ENCODE assay signal across 11 cellular contexts in the genomic region with DNA sequence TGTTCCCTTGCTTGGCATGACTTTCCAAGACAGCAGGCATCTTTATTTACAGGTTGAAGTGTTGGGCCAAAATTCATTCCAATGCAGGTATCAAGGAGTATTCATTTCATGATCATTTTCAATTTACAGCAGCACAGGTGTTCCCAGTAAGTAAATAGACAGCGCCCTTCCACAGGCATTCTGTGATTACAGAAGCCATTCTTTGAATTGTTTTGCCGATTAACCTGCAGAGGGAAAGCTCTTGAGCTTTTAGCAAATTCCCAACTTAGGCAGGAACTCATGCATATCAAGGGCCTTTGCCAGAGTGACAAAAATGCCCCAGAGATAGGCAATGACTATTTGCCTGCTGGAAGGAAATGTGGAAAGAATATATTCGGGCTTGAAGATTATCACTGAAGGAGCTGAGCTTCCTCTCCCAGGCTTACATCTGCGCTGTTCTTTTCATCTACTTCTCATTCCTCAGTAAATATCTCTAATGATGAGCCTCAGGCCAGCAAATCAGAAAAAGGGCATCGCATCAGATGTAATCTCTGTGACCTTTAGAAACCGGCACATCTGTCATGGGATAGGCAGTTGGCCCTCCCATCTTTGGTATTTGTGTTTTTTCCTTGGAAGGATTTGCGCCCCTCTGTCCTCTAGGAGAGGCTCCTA. TPM values are rescaled to one million over a fixed set of nuclear protein-coding genes. Genes with fewer than 3 reads are reported as not detected.
DNase-seq lines count a peak whose midpoint lies in the region; ATAC-seq and TF ChIP-seq lines count a peak whose summit lies in the region.
"Had no signal": no experiment of that assay in that cellular context is flagged by ENCODE, and none has a peak within 500 bp of the region (broad histone marks: within the 10 kb centered on the region; RNA-seq: fewer than 3 reads in every experiment).

No MANE protein-coding gene starts in this region.

- peak overlapping the region in 6 of 10 donors; percentile 15 to 72 (median 37) for H3K27ac ChIP-seq in heart right ventricle
- peak overlapping the region; percentile 40 to 57 (median 52) for H3K27ac ChIP-seq in upper lobe of left lung
- no peak overlapping the region for H3K27ac ChIP-seq in testis

- TF ChIP-seq CTCF in heart right ventricle (IDR thresholded peaks at IDR 0.05) (no peak), activated B cell treated with CpG ODN at 0.5 μM for 24 hours (IDR thresholded peaks at IDR 0.05) (no peak), upper lobe of left lung (IDR thresholded peaks at IDR 0.05) (no peak), testis (IDR thresholded peaks at IDR 0.05) (no peak)

- H3K36me3 ChIP-seq in heart right ventricle (no peaks in the 10 kb centered on the region), upper lobe of left lung (no peaks in the 10 kb centered on the region), testis (ENCODE audit: low read depth, missing control alignments) (no peaks in the 10 kb centered on the region)
- H3K36me3 ChIP-seq: gastroesophageal sphincter, HAP-1 had no signal

- intact Hi-C loops in heart right ventricle (cut with DNase I) (loop anchor here in 4 of 10 donors (5.0 to 10.0 kb wide), 3 partner anchors 147 to 420 kb away; no protein-coding TSS in a partner anchor), Right ventricle myocardium inferior (cut with DNase I) (loop anchor here (5.0 kb wide), 1 partner anchor 145 kb away; no protein-coding TSS in a partner anchor), activated B cell treated with CpG ODN at 0.5 μM for 24 hours (cut with micrococcal nuclease) (loop anchor here (5.0 to 10.0 kb wide), 2 partner anchors 215 to 837 kb away; a partner anchor contains a TSS), testis (cut with DNase I; ENCODE audit: low total_unique reads) (no loop called here)

- ATAC-seq in heart right ventricle (peak in 1 of 8 donors; percentile 21), Right ventricle myocardium inferior (no peak), activated B cell treated with CpG ODN at 0.5 μM for 24 hours (ENCODE audit: low read depth) (no peak), upper lobe of left lung (ENCODE audit: low FRiP score in 2 of 2) (peak in 1 of 2 donors; percentile 25), GM21390 (IDR thresholded peaks at IDR 0.05; ENCODE audit: unreplicated experiment) (no peak)

- POLR2A ChIA-PET in activated B cell treated with CpG ODN at 0.5 μM for 24 hours (lab: Charles Lee): no interaction called here

- no peaks in the 10 kb centered on the region for H3K27me3 Mint-ChIP-seq in activated B cell treated with CpG ODN at 0.5 μM for 24 hours

- CTCF ChIA-PET in activated B cell treated with CpG ODN at 0.5 μM for 24 hours (lab: Charles Lee): interaction anchor here (0.7 to 3.6 kb wide), 9 partner anchors 10 to 202 kb away, joined by 3 to 23 read pairs (median 4); no protein-coding TSS in a partner anchor

- DNase-seq in heart right ventricle: no peak
- DNase-seq in Right ventricle myocardium inferior (ENCODE audit: missing footprints): no peak
- DNase-seq in activated B cell treated with CpG ODN at 0.5 μM for 24 hours: no peak
- DNase-seq in iris pigment epithelial cell (ENCODE audit: low read depth): peak; percentile 7
- DNase-seq in upper lobe of left lung: no peak
- DNase-seq in SKM-1 (lab: John Stamatoyannopoulos, UW; ENCODE audit: unreplicated experiment): no peak
- DNase-seq in testis: no peak
- DNase-seq: NCI-H1694 had no signal

- H3K27ac Mint-ChIP-seq in activated B cell treated with CpG ODN at 0.5 μM for 24 hours: no peak overlapping the region

- H3K9me3 ChIP-seq in heart right ventricle: no peaks in the 10 kb centered on the region
- no peaks in the 10 kb centered on the region for H3K9me3 ChIP-seq in upper lobe of left lung
- H3K9me3 ChIP-seq in testis: no peaks in the 10 kb centered on the region
- H3K9me3 ChIP-seq: gastroesophageal sphincter, HAP-1 had no signal

- H3K4me3 ChIP-seq in heart right ventricle (peak overlapping the region in 4 of 10 donors; percentile 13 to 32 (median 19)), upper lobe of left lung (peak overlapping the region in 2 of 4 donors; percentile 19 to 30), testis (no peak overlapping the region)
- H3K4me3 ChIP-seq: HAP-1 had no signal

- peaks cover 10% of the 10 kb centered on the region for H3K4me1 Mint-ChIP-seq in activated B cell treated with CpG ODN at 0.5 μM for 24 hours

- peak overlapping the region; percentile 2 for H3K4me3 Mint-ChIP-seq in activated B cell treated with CpG ODN at 0.5 μM for 24 hours

- no peaks in the 10 kb centered on the region for H3K27me3 ChIP-seq in heart right ventricle
- no peaks in the 10 kb centered on the region for H3K27me3 ChIP-seq in upper lobe of left lung
- no peaks in the 10 kb centered on the region for H3K27me3 ChIP-seq in testis

- H3K9me3 Mint-ChIP-seq in activated B cell treated with CpG ODN at 0.5 μM for 24 hours: no peaks in the 10 kb centered on the region

- peak in 1 of 4 donors; percentile 14 for TF ChIP-seq EP300 in upper lobe of left lung (IDR thresholded peaks at IDR 0.05)

- H3K36me3 Mint-ChIP-seq in activated B cell treated with CpG ODN at 0.5 μM for 24 hours (ENCODE audit: low read depth): peaks cover 1% of the 10 kb centered on the region

- WGBS in heart right ventricle, 2 donors: 31 to 33% methylated on average over 7 of the region's 7 CpGs
- 33 to 43% methylated on average over 7 of the region's 7 CpGs for WGBS in upper lobe of left lung, 2 donors
- WGBS in testis, 2 donors: 54 to 67% methylated on average over 7 of the region's 7 CpGs

- H3K4me1 ChIP-seq in heart right ventricle (peaks cover 0 to 51% (median 18%) of the 10 kb centered on the region in 9 donors), upper lobe of left lung (peaks cover 7 to 31% (median 22%) of the 10 kb centered on the region in 4 donors), testis (no peaks in the 10 kb centered on the region)

- TF ChIP-seq POLR2A in upper lobe of left lung (IDR thresholded peaks at IDR 0.05) (no peak), testis (IDR thresholded peaks at IDR 0.05) (no peak)

RNA-seq across cellular contexts. Expression of a gene that starts 6.7 kb away (rescaled TPM):
- total RNA-seq in heart right ventricle (1 to 10 TPM in 4 of 10 donors, under 1 TPM in 5, not detected in 1; 0.37 to 2.9 (median 0.85) TPM), Right ventricle myocardium inferior (1.0 TPM), activated B cell treated with CpG ODN at 0.5 μM for 24 hours (0.98 and 1.7 TPM in 2 replicates), upper lobe of left lung (10 to 100 TPM in 2 of 6 donors, 1 to 10 TPM in 4; 4.0 to 16.8 (median 6.2) TPM), testis (1 to 10 TPM; 3.6 to 5.9 TPM)
- polyA plus RNA-seq in heart right ventricle (under 1 TPM; 0.33 to 0.88 TPM), testis (ENCODE audit: insufficient read depth, low read depth, low replicate concordance) (3.1 TPM)

Comparison
In these comparisons a context has a peak if more than half of its experiments do, and no peak if none do; other contexts are left out.
1. H3K27ac ChIP-seq: peak in heart right ventricle (6 of 10) and upper lobe of left lung (4 of 4); none in testis (0 of 2).